8 cellular contexts compared by ENCODE assay signal in genomic region chr2:47310801-47311560, GRCh38. TPM values are rescaled to one million over a fixed set of nuclear protein-coding genes. Genes with fewer than 3 reads are reported as not detected.
DNase-seq lines count a peak whose midpoint lies in the region; ATAC-seq and TF ChIP-seq lines count a peak whose summit lies in the region.

No MANE protein-coding gene starts in this region.

- DNase-seq in globus pallidus (ENCODE audit: low spot score) (peak; percentile 98), NCI-H1417 treated with DMSO at 0.1 percent for 48 hours (lab: John Stamatoyannopoulos, UW) (no peak), ovary (no peak)
- no peak for DNase-seq in activated T-helper 2 cell treated with anti-CD3 and anti-CD28 coated beads, Interferon-gamma antibody, Interleukin-2, Interleukin-4, amounts not matched to agents 10 μg/mL and 5 μg/mL and 100 μg/mL, durations not matched to agents 14 hours and 24 hours and 36 hours (ENCODE audit: low spot score)

- no peak for TF ChIP-seq EP300 in ovary (IDR thresholded peaks at IDR 0.05)

- H3K9me3 Mint-ChIP-seq in activated T-helper 2 cell treated with anti-CD3 and anti-CD28 coated beads, Interferon-gamma antibody, Interleukin-2, Interleukin-4, amounts not matched to agents 10 μg/mL and 5 μg/mL and 100 μg/mL, durations not matched to agents 14 hours and 24 hours and 36 hours, result no peaks in the 10 kb centered on the region

- no peak for TF ChIP-seq POLR2A in ovary (IDR thresholded peaks at IDR 0.05)

- H3K9me3 ChIP-seq in BLaER1 (peaks cover 14% of the 10 kb centered on the region), HUES64 (ENCODE audit: insufficient read depth, low read depth, low read length) (no peaks in the 10 kb centered on the region), skeletal muscle tissue (ENCODE audit: control insufficient read depth in 3 of 3, low read length in 3 of 3) (no peaks in the 10 kb centered on the region), ovary (no peaks in the 10 kb centered on the region)

- H3K27me3 ChIP-seq in BLaER1, result no peaks in the 10 kb centered on the region
- H3K27me3 ChIP-seq in HUES64 (ENCODE audit: insufficient read depth, low read length), result no peaks in the 10 kb centered on the region
- H3K27me3 ChIP-seq in skeletal muscle tissue (ENCODE audit: control insufficient read depth in 3 of 3, insufficient read depth in 3 of 3, low read length in 3 of 3), result no peaks in the 10 kb centered on the region
- no peaks in the 10 kb centered on the region for H3K27me3 ChIP-seq in ovary

- H3K27ac Mint-ChIP-seq in activated T-helper 2 cell treated with anti-CD3 and anti-CD28 coated beads, Interferon-gamma antibody, Interleukin-2, Interleukin-4, amounts not matched to agents 10 μg/mL and 5 μg/mL and 100 μg/mL, durations not matched to agents 14 hours and 24 hours and 36 hours, result no peak overlapping the region

- no peaks in the 10 kb centered on the region for H3K36me3 ChIP-seq in BLaER1
- H3K36me3 ChIP-seq in HUES64 (ENCODE audit: insufficient read depth, low read length), result no peaks in the 10 kb centered on the region
- H3K36me3 ChIP-seq in skeletal muscle tissue (ENCODE audit: control insufficient read depth in 3 of 3, insufficient read depth in 3 of 3, low read length in 3 of 3), result no peaks in the 10 kb centered on the region
- H3K36me3 ChIP-seq in ovary, result no peaks in the 10 kb centered on the region

- peak overlapping the region; percentile 22 for H3K9ac ChIP-seq in BLaER1
- no peak overlapping the region for H3K9ac ChIP-seq in HUES64 (ENCODE audit: low read depth, low read length)
- H3K9ac ChIP-seq in skeletal muscle tissue (ENCODE audit: low read depth in 1 of 3, low read length in 3 of 3), result peak overlapping the region in 1 of 3 donors; percentile 40

- peak overlapping the region; percentile 89 for H3K4me2 ChIP-seq in BLaER1

- H3K36me3 Mint-ChIP-seq in activated T-helper 2 cell treated with anti-CD3 and anti-CD28 coated beads, Interferon-gamma antibody, Interleukin-2, Interleukin-4, amounts not matched to agents 10 μg/mL and 5 μg/mL and 100 μg/mL, durations not matched to agents 14 hours and 24 hours and 36 hours (ENCODE audit: low read depth), result no peaks in the 10 kb centered on the region

- H4K20me1 ChIP-seq in BLaER1, result no peaks in the 10 kb centered on the region

- 87% methylated on average over 13 of the region's 13 CpGs for WGBS in HUES64
- 75 to 84% (median 77%) methylated on average over 13 of the region's 13 CpGs for WGBS in ovary, 3 donors

- H3K4me1 ChIP-seq in BLaER1, result peaks cover 33% of the 10 kb centered on the region
- peaks cover 11% of the 10 kb centered on the region for H3K4me1 ChIP-seq in HUES64 (ENCODE audit: insufficient read depth, low read length)
- peaks cover 11 to 19% (median 18%) of the 10 kb centered on the region in 3 donors for H3K4me1 ChIP-seq in skeletal muscle tissue (ENCODE audit: control insufficient read depth in 3 of 3, insufficient read depth in 3 of 3, low read length in 3 of 3)
- H3K4me1 ChIP-seq in ovary (ENCODE audit: insufficient read depth), result no peaks in the 10 kb centered on the region

- H3K27ac ChIP-seq in BLaER1, result peak overlapping the region; percentile 70
- H3K27ac ChIP-seq in HUES64 (ENCODE audit: low read depth, low read length), result peak overlapping the region; percentile 37; the same call in 1 of the 2 replicates
- peak overlapping the region; percentile 20 for H3K27ac ChIP-seq in skeletal muscle tissue (ENCODE audit: low read depth, low read length)
- no peak overlapping the region for H3K27ac ChIP-seq in ovary

- peak; percentile 19 for ATAC-seq in GM21447 (IDR thresholded peaks at IDR 0.05; ENCODE audit: unreplicated experiment)

- H3K4me3 ChIP-seq in BLaER1 (peak overlapping the region; percentile 31; the same call in 1 of the 2 replicates), HUES64 (ENCODE audit: low read length) (no peak overlapping the region), skeletal muscle tissue (ENCODE audit: low read length in 3 of 3) (no peak overlapping the region), ovary (no peak overlapping the region)

- TF ChIP-seq CTCF in ovary (IDR thresholded peaks at IDR 0.05), result no peak

- H3K4me3 Mint-ChIP-seq in activated T-helper 2 cell treated with anti-CD3 and anti-CD28 coated beads, Interferon-gamma antibody, Interleukin-2, Interleukin-4, amounts not matched to agents 10 μg/mL and 5 μg/mL and 100 μg/mL, durations not matched to agents 14 hours and 24 hours and 36 hours (ENCODE audit: low read depth), result no peak overlapping the region

- intact Hi-C loops in activated T-helper 2 cell treated with anti-CD3 and anti-CD28 coated beads, Interferon-gamma antibody, Interleukin-2, Interleukin-4, amounts not matched to agents 10 μg/mL and 5 μg/mL and 100 μg/mL, durations not matched to agents 14 hours and 24 hours and 36 hours (cut with micrococcal nuclease), result no loop called here
- intact Hi-C loops in ovary (cut with DNase I), result no loop called here

- H3K27me3 Mint-ChIP-seq in activated T-helper 2 cell treated with anti-CD3 and anti-CD28 coated beads, Interferon-gamma antibody, Interleukin-2, Interleukin-4, amounts not matched to agents 10 μg/mL and 5 μg/mL and 100 μg/mL, durations not matched to agents 14 hours and 24 hours and 36 hours (ENCODE audit: low read depth), result peaks cover 10% of the 10 kb centered on the region

- H3K4me1 Mint-ChIP-seq in activated T-helper 2 cell treated with anti-CD3 and anti-CD28 coated beads, Interferon-gamma antibody, Interleukin-2, Interleukin-4, amounts not matched to agents 10 μg/mL and 5 μg/mL and 100 μg/mL, durations not matched to agents 14 hours and 24 hours and 36 hours (ENCODE audit: low read depth), result no peaks in the 10 kb centered on the region

RNA-seq across cellular contexts. Expression of gene EPCAM, which starts 58.1 kb away (rescaled TPM):
- 189 TPM for polyA plus RNA-seq in HUES64 (2013, experiment 1 of 2)
- polyA plus RNA-seq in HUES64 (2013, experiment 2 of 2), result 170 TPM
- total RNA-seq in skeletal muscle tissue, result 1.6 TPM
- 0.11 and 0.51 TPM in 2 replicates for total RNA-seq in activated T-helper 2 cell treated with anti-CD3 and anti-CD28 coated beads, Interferon-gamma antibody, Interleukin-2, Interleukin-4, amounts not matched to agents 10 μg/mL and 5 μg/mL and 100 μg/mL, durations not matched to agents 14 hours and 24 hours and 36 hours
- 10 to 100 TPM in 3 of 7 donors, 1 to 10 TPM in 2, under 1 TPM in 2; 0.35 to 50.3 (median 7.5) TPM for total RNA-seq in ovary
- 1 to 10 TPM; 1.1 to 1.9 TPM for polyA plus RNA-seq in ovary

Comparison
In these comparisons a context has a peak if more than half of its experiments do, and no peak if none do; other contexts are left out.
1. H3K27ac ChIP-seq: peak in BLaER1 (single experiment), HUES64 (single experiment) and skeletal muscle tissue (single experiment); none in ovary (0 of 2).